In the genomic region with DNA sequence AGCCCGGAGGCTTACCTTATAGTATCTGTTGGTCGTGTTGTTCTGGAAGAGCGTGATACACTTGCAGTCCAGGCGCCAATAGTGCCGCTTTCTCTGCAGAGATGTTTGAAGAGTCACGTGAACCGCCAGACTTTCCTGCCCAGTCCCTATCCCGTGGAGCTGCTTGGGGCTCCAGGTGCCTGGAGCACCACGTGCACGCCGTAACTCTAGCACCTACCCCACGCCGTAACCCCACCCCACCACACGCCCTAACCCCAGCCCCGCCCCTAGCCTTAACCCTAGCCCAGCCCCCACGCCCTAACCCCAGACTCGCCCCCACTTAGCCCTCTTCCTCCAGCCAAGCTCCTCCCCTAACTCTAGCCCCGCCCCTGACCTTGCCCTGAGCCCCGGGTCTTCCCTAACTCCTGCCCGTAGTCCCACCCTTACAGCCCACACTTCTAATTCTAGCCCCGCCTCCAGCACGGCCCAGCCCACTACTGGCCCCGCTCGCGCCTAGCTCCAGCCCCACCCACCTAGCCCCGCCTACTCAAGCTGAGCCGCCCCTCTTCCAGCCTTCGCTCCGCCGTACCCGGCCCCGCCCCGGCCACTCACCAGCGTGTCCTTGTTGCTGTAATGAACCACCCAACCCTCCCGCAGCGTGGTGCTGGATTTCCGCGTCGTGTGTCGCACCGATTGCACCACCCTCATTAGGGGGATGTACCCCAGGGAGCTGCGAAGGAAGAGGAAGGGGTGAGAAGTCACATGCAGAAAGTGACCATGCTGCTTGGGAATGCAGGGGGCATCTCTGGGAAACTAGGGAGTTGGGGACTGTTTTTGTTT, we compare ENCODE assay signal across 1 cellular context.
A peak's percentile ranks its signal among the peaks of the same experiment; 100 is the strongest.
TF ChIP-seq lines count a peak whose summit lies in the region.

No MANE protein-coding gene starts in this region.

TF ChIP-seq in HEK293, 187 proteins besides CTCF, POLR2A, EP300 and RAD21 (continued from another document):
- TF ChIP-seq, protein P1, sequence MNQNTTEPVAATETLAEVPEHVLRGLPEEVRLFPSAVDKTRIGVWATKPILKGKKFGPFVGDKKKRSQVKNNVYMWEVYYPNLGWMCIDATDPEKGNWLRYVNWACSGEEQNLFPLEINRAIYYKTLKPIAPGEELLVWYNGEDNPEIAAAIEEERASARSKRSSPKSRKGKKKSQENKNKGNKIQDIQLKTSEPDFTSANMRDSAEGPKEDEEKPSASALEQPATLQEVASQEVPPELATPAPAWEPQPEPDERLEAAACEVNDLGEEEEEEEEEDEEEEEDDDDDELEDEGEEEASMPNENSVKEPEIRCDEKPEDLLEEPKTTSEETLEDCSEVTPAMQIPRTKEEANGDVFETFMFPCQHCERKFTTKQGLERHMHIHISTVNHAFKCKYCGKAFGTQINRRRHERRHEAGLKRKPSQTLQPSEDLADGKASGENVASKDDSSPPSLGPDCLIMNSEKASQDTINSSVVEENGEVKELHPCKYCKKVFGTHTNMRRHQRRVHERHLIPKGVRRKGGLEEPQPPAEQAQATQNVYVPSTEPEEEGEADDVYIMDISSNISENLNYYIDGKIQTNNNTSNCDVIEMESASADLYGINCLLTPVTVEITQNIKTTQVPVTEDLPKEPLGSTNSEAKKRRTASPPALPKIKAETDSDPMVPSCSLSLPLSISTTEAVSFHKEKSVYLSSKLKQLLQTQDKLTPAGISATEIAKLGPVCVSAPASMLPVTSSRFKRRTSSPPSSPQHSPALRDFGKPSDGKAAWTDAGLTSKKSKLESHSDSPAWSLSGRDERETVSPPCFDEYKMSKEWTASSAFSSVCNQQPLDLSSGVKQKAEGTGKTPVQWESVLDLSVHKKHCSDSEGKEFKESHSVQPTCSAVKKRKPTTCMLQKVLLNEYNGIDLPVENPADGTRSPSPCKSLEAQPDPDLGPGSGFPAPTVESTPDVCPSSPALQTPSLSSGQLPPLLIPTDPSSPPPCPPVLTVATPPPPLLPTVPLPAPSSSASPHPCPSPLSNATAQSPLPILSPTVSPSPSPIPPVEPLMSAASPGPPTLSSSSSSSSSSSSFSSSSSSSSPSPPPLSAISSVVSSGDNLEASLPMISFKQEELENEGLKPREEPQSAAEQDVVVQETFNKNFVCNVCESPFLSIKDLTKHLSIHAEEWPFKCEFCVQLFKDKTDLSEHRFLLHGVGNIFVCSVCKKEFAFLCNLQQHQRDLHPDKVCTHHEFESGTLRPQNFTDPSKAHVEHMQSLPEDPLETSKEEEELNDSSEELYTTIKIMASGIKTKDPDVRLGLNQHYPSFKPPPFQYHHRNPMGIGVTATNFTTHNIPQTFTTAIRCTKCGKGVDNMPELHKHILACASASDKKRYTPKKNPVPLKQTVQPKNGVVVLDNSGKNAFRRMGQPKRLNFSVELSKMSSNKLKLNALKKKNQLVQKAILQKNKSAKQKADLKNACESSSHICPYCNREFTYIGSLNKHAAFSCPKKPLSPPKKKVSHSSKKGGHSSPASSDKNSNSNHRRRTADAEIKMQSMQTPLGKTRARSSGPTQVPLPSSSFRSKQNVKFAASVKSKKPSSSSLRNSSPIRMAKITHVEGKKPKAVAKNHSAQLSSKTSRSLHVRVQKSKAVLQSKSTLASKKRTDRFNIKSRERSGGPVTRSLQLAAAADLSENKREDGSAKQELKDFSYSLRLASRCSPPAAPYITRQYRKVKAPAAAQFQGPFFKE (tag by site-specific recombination; IDR thresholded peaks at IDR 0.05; ENCODE audit: borderline replicate concordance) = no peak
- TF ChIP-seq, protein P2, sequence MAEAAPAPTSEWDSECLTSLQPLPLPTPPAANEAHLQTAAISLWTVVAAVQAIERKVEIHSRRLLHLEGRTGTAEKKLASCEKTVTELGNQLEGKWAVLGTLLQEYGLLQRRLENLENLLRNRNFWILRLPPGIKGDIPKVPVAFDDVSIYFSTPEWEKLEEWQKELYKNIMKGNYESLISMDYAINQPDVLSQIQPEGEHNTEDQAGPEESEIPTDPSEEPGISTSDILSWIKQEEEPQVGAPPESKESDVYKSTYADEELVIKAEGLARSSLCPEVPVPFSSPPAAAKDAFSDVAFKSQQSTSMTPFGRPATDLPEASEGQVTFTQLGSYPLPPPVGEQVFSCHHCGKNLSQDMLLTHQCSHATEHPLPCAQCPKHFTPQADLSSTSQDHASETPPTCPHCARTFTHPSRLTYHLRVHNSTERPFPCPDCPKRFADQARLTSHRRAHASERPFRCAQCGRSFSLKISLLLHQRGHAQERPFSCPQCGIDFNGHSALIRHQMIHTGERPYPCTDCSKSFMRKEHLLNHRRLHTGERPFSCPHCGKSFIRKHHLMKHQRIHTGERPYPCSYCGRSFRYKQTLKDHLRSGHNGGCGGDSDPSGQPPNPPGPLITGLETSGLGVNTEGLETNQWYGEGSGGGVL (tag by site-specific recombination; IDR thresholded peaks at IDR 0.05) = no peak
- TF ChIP-seq ZBTB7A (tag by site-specific recombination; IDR thresholded peaks at IDR 0.05; ENCODE audit: low read depth) = no peak
- no peak for TF ChIP-seq ZNF223 (tag by site-specific recombination; IDR thresholded peaks at IDR 0.05)
- no peak for TF ChIP-seq ZNF571 (tag by site-specific recombination; IDR thresholded peaks at IDR 0.05)
- no peak for TF ChIP-seq ZNF664 (tag by site-specific recombination; IDR thresholded peaks at IDR 0.05)
- no peak for TF ChIP-seq ZXDB (tag by site-specific recombination; IDR thresholded peaks at IDR 0.05)
- TF ChIP-seq ZNF561 (tag by site-specific recombination; IDR thresholded peaks at IDR 0.05; ENCODE audit: borderline replicate concordance) = no peak
- peak; percentile 84; the same call in 1 of the 2 replicates for TF ChIP-seq KLF8 (tag by site-specific recombination; IDR thresholded peaks at IDR 0.05)
- no peak for TF ChIP-seq ZNF624 (tag by site-specific recombination; IDR thresholded peaks at IDR 0.05)
- peak; percentile 76 for TF ChIP-seq ZIC2 (tag by site-specific recombination; IDR thresholded peaks at IDR 0.05)
- TF ChIP-seq, protein P3, sequence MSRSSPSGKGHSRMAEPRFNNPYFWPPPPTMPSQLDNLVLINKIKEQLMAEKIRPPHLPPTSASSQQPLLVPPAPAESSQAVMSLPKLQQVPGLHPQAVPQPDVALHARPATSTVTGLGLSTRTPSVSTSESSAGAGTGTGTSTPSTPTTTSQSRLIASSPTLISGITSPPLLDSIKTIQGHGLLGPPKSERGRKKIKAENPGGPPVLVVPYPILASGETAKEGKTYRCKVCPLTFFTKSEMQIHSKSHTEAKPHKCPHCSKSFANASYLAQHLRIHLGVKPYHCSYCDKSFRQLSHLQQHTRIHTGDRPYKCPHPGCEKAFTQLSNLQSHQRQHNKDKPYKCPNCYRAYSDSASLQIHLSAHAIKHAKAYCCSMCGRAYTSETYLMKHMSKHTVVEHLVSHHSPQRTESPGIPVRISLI (tag by site-specific recombination; IDR thresholded peaks at IDR 0.05) = no peak
- TF ChIP-seq ZNF76 (tag by site-specific recombination; IDR thresholded peaks at IDR 0.05; ENCODE audit: borderline replicate concordance, low read depth) = no peak
- TF ChIP-seq ZNF629 (tag by site-specific recombination; IDR thresholded peaks at IDR 0.05) = no peak
- TF ChIP-seq ZNF600 (tag by site-specific recombination; IDR thresholded peaks at IDR 0.05) = peak; percentile 87
- no peak for TF ChIP-seq ZNF24 (tag by site-specific recombination; IDR thresholded peaks at IDR 0.05)
- TF ChIP-seq ZNF239 (tag by site-specific recombination; IDR thresholded peaks at IDR 0.05) = no peak
- no peak for TF ChIP-seq ZNF555 (tag by site-specific recombination; conservative IDR thresholded peaks at IDR 0.05)
- no peak for TF ChIP-seq MYNN (tag by site-specific recombination; IDR thresholded peaks at IDR 0.05; ENCODE audit: borderline replicate concordance)
- TF ChIP-seq TCF7L2 (IDR thresholded peaks at IDR 0.05; ENCODE audit: borderline replicate concordance, low read depth, low read length) = no peak
- TF ChIP-seq, protein P4, sequence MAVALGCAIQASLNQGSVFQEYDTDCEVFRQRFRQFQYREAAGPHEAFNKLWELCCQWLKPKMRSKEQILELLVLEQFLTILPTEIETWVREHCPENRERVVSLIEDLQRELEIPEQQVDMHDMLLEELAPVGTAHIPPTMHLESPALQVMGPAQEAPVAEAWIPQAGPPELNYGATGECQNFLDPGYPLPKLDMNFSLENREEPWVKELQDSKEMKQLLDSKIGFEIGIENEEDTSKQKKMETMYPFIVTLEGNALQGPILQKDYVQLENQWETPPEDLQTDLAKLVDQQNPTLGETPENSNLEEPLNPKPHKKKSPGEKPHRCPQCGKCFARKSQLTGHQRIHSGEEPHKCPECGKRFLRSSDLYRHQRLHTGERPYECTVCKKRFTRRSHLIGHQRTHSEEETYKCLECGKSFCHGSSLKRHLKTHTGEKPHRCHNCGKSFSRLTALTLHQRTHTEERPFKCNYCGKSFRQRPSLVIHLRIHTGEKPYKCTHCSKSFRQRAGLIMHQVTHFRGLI (tag by site-specific recombination; IDR thresholded peaks at IDR 0.05) = no peak
- TF ChIP-seq ZNF473 (tag by site-specific recombination; IDR thresholded peaks at IDR 0.05) = no peak
- TF ChIP-seq ZNF174 (tag by site-specific recombination; IDR thresholded peaks at IDR 0.05) = no peak
- no peak for TF ChIP-seq ZNF184 (tag by site-specific recombination; IDR thresholded peaks at IDR 0.05)
- TF ChIP-seq GLIS1 (tag by site-specific recombination; IDR thresholded peaks at IDR 0.05) = peak; percentile 56; the same call in 1 of the 2 replicates
- TF ChIP-seq ZBTB21 (tag by site-specific recombination; IDR thresholded peaks at IDR 0.05) = no peak
- TF ChIP-seq SCRT1 (tag by site-specific recombination; IDR thresholded peaks at IDR 0.05; ENCODE audit: borderline replicate concordance) = no peak
- no peak for TF ChIP-seq ZSCAN23 (tag by site-specific recombination; IDR thresholded peaks at IDR 0.05)
- no peak for TF ChIP-seq ZNF596 (tag by site-specific recombination; IDR thresholded peaks at IDR 0.05)
- TF ChIP-seq, protein P5, sequence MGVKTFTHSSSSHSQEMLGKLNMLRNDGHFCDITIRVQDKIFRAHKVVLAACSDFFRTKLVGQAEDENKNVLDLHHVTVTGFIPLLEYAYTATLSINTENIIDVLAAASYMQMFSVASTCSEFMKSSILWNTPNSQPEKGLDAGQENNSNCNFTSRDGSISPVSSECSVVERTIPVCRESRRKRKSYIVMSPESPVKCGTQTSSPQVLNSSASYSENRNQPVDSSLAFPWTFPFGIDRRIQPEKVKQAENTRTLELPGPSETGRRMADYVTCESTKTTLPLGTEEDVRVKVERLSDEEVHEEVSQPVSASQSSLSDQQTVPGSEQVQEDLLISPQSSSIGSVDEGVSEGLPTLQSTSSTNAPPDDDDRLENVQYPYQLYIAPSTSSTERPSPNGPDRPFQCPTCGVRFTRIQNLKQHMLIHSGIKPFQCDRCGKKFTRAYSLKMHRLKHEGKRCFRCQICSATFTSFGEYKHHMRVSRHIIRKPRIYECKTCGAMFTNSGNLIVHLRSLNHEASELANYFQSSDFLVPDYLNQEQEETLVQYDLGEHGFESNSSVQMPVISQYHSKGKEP (tag by site-specific recombination; IDR thresholded peaks at IDR 0.05) = no peak
- no peak for TF ChIP-seq ZFP3 (tag by site-specific recombination; IDR thresholded peaks at IDR 0.05; ENCODE audit: low read depth)
TF ChIP-seq in HEK293: peak in this region for 18.
